Comparison of ENCODE assay signal across 13 cellular contexts in genomic region chr1:160741597-160742348, GRCh38. TPM values are rescaled to one million over a fixed set of nuclear protein-coding genes. Genes with fewer than 3 reads are reported as not detected.
DNase-seq lines count a peak whose midpoint lies in the region; ATAC-seq and TF ChIP-seq lines count a peak whose summit lies in the region.
"Had no signal": no experiment of that assay in that cellular context is flagged by ENCODE, and none has a peak within 500 bp of the region (broad histone marks: within the 10 kb centered on the region; RNA-seq: fewer than 3 reads in every experiment).

No MANE protein-coding gene starts in this region.

- no peak for ATAC-seq in activated CD8-positive, alpha-beta T cell treated with anti-CD3 and anti-CD28 coated beads for 36 hours
- ATAC-seq in memory B cell (ENCODE audit: low read depth) (no peak), left ventricle myocardium superior (no peak), GM19395 (IDR thresholded peaks at IDR 0.05; ENCODE audit: unreplicated experiment) (no peak)

- POLR2A ChIA-PET in CD4-positive, alpha-beta memory T cell (lab: Charles Lee; ENCODE audit: partially characterized antibody) = interaction anchor here (1.0 kb wide), 1 partner anchor 14 kb away, joined by 4 read pairs; no protein-coding TSS in a partner anchor
- POLR2A ChIA-PET in activated CD8-positive, alpha-beta T cell treated with anti-CD3 and anti-CD28 coated beads for 36 hours (lab: Charles Lee) = interaction anchor here (0.9 to 2.5 kb wide), 5 partner anchors 10 to 59 kb away, joined by 3 to 17 read pairs (median 4); no protein-coding TSS in a partner anchor

- H3K4me1 ChIP-seq in CD4-positive, alpha-beta memory T cell (ENCODE audit: insufficient read depth, low read length) = peaks cover 23% of the 10 kb centered on the region
- H3K4me1 ChIP-seq: BLaER1, right atrium auricular region had no signal

- peak overlapping the region in 3 of 7 donors; percentile 5 to 53 (median 25) for H3K27ac Mint-ChIP-seq in CD4-positive, alpha-beta memory T cell
- peak overlapping the region; percentile 94 for H3K27ac Mint-ChIP-seq in activated CD8-positive, alpha-beta T cell treated with anti-CD3 and anti-CD28 coated beads for 36 hours
- peak overlapping the region; percentile 38 for H3K27ac Mint-ChIP-seq in memory B cell

- H3K9me3 Mint-ChIP-seq in CD4-positive, alpha-beta memory T cell = peaks cover 0 to 14% (median 5%) of the 10 kb centered on the region in 8 donors
- H3K9me3 Mint-ChIP-seq in activated CD8-positive, alpha-beta T cell treated with anti-CD3 and anti-CD28 coated beads for 36 hours = peaks cover 10% of the 10 kb centered on the region
- H3K9me3 Mint-ChIP-seq in memory B cell = peaks cover 2% of the 10 kb centered on the region

- peaks cover 15 to 57% (median 36%) of the 10 kb centered on the region in 4 donors for H3K4me1 Mint-ChIP-seq in CD4-positive, alpha-beta memory T cell
- peaks cover 88% of the 10 kb centered on the region for H3K4me1 Mint-ChIP-seq in activated CD8-positive, alpha-beta T cell treated with anti-CD3 and anti-CD28 coated beads for 36 hours (ENCODE audit: low read depth)
- peaks cover 45% of the 10 kb centered on the region for H3K4me1 Mint-ChIP-seq in memory B cell

- no peak overlapping the region for H3K27ac ChIP-seq in CD4-positive, alpha-beta memory T cell (ENCODE audit: low read depth, low read length)
- H3K27ac ChIP-seq: BLaER1, right atrium auricular region had no signal

- H3K36me3 ChIP-seq in CD4-positive, alpha-beta memory T cell (ENCODE audit: insufficient read depth, low read length) = no peaks in the 10 kb centered on the region
- H3K36me3 ChIP-seq: BLaER1, right atrium auricular region had no signal

- H3K9me3 ChIP-seq in CD4-positive, alpha-beta memory T cell (ENCODE audit: control insufficient read depth in 1 of 2, low read length in 2 of 2) = no peaks in the 10 kb centered on the region
- H3K9me3 ChIP-seq: right atrium auricular region had no signal

- TF ChIP-seq CTCF in GM12873 (IDR thresholded peaks at IDR 0.05; ENCODE audit: insufficient read depth, low read depth, low read length, missing control alignments) (peak; percentile 9), foreskin fibroblast (IDR thresholded peaks at IDR 0.05; ENCODE audit: low read depth, low read length) (no peak)
- TF ChIP-seq CTCF in activated CD8-positive, alpha-beta T cell treated with anti-CD3 and anti-CD28 coated beads for 36 hours (IDR thresholded peaks at IDR 0.05) = no peak

- no peaks in the 10 kb centered on the region for H3K27me3 Mint-ChIP-seq in CD4-positive, alpha-beta memory T cell
- no peaks in the 10 kb centered on the region for H3K27me3 Mint-ChIP-seq in activated CD8-positive, alpha-beta T cell treated with anti-CD3 and anti-CD28 coated beads for 36 hours
- no peaks in the 10 kb centered on the region for H3K27me3 Mint-ChIP-seq in memory B cell

- H3K4me3 ChIP-seq in CD4-positive, alpha-beta memory T cell (ENCODE audit: low read length in 2 of 2) = no peak overlapping the region
- H3K4me3 ChIP-seq in foreskin fibroblast (ENCODE audit: low read depth in 1 of 2, low read length in 2 of 2) = no peak overlapping the region
- H3K4me3 ChIP-seq: BLaER1, right atrium auricular region had no signal

- no peaks in the 10 kb centered on the region for H3K27me3 ChIP-seq in CD4-positive, alpha-beta memory T cell (ENCODE audit: insufficient read depth, low read length)
- H3K27me3 ChIP-seq: BLaER1, right atrium auricular region had no signal

- no peak for DNase-seq in CD4-positive, alpha-beta memory T cell
- DNase-seq in activated CD8-positive, alpha-beta T cell treated with anti-CD3 and anti-CD28 coated beads for 36 hours = no peak
- DNase-seq in memory B cell (ENCODE audit: low spot score in 2 of 2) = no peak
- no peak for DNase-seq in CD1c-positive myeloid dendritic cell (ENCODE audit: extremely low spot score)
- DNase-seq in left ventricle myocardium superior = no peak
- no peak for DNase-seq in foreskin fibroblast
- DNase-seq: NCI-H510A treated with DMSO at 0.1 percent for 48 hours; stimulated activated CD4-positive, alpha-beta T cell treated with anti-CD3 and anti-CD28 coated beads, Interleukin-4, amount 100 ng/mL, for 24 hours had no signal

- intact Hi-C loops in CD4-positive, alpha-beta memory T cell (cut with micrococcal nuclease) = no loop called here
- intact Hi-C loops in activated CD8-positive, alpha-beta T cell treated with anti-CD3 and anti-CD28 coated beads for 36 hours (cut with micrococcal nuclease) = no loop called here
- intact Hi-C loops in left ventricle myocardium superior (cut with micrococcal nuclease) = no loop called here

- H3K36me3 Mint-ChIP-seq in CD4-positive, alpha-beta memory T cell = peaks cover 0 to 2% of the 10 kb centered on the region in 2 donors
- H3K36me3 Mint-ChIP-seq in activated CD8-positive, alpha-beta T cell treated with anti-CD3 and anti-CD28 coated beads for 36 hours (ENCODE audit: low read depth) = peaks cover 74% of the 10 kb centered on the region
- peaks cover 8% of the 10 kb centered on the region for H3K36me3 Mint-ChIP-seq in memory B cell

- peak overlapping the region in 5 of 8 donors; percentile 7 to 35 (median 25) for H3K4me3 Mint-ChIP-seq in CD4-positive, alpha-beta memory T cell
- peak overlapping the region; percentile 84 for H3K4me3 Mint-ChIP-seq in activated CD8-positive, alpha-beta T cell treated with anti-CD3 and anti-CD28 coated beads for 36 hours
- no peak overlapping the region for H3K4me3 Mint-ChIP-seq in memory B cell

- CTCF ChIA-PET in CD4-positive, alpha-beta memory T cell (lab: Charles Lee; ENCODE audit: partially characterized antibody) = interaction anchor here (0.6 to 1.6 kb wide), 2 partner anchors 17 to 713 kb away, joined by 4 read pairs; no protein-coding TSS in a partner anchor
- CTCF ChIA-PET in activated CD8-positive, alpha-beta T cell treated with anti-CD3 and anti-CD28 coated beads for 36 hours (lab: Charles Lee) = interaction anchor here (1.4 to 7.6 kb wide), 4 partner anchors 8 to 34 kb away, joined by 3 to 88 read pairs (median 18); no protein-coding TSS in a partner anchor

RNA-seq across cellular contexts. Expression of gene SLAMF7, which starts 2.7 kb away (rescaled TPM):
- total RNA-seq in CD4-positive, alpha-beta memory T cell = 1 to 10 TPM; 8.1 to 8.2 TPM
- 1 to 10 TPM; 2.8 TPM for polyA plus RNA-seq in CD4-positive, alpha-beta memory T cell
- 10 to 100 TPM; 90.0 to 93.5 TPM for total RNA-seq in activated CD8-positive, alpha-beta T cell treated with anti-CD3 and anti-CD28 coated beads for 36 hours
- 0.50 TPM for total RNA-seq in left ventricle myocardium superior

RNA-seq across cellular contexts. Expression of gene CD48, which starts 30.2 kb away (rescaled TPM):
- total RNA-seq in CD4-positive, alpha-beta memory T cell = 100 to 1,000 TPM; 301 to 329 TPM
- polyA plus RNA-seq in CD4-positive, alpha-beta memory T cell = 100 to 1,000 TPM; 228 to 246 TPM
- total RNA-seq in activated CD8-positive, alpha-beta T cell treated with anti-CD3 and anti-CD28 coated beads for 36 hours = 100 to 1,000 TPM; 379 to 388 TPM
- 2.4 TPM for total RNA-seq in left ventricle myocardium superior
- total RNA-seq: kidney epithelial cell had no signal

RNA-seq across cellular contexts. Expression of gene LY9, which starts 54.2 kb away (rescaled TPM):
- 100 to 1,000 TPM; 131 to 136 TPM for total RNA-seq in CD4-positive, alpha-beta memory T cell
- 100 to 1,000 TPM; 163 to 211 TPM for polyA plus RNA-seq in CD4-positive, alpha-beta memory T cell
- 10 to 100 TPM; 19.1 to 19.5 TPM for total RNA-seq in activated CD8-positive, alpha-beta T cell treated with anti-CD3 and anti-CD28 coated beads for 36 hours
- total RNA-seq in left ventricle myocardium superior = not detected
- total RNA-seq: kidney epithelial cell had no signal

Comparison
In these comparisons a context has a peak if more than half of its experiments do, and no peak if none do; other contexts are left out.
1. RNA of gene SLAMF7, which starts 2.7 kb away (total RNA-seq): 90.0 to 93.5 TPM in activated CD8-positive, alpha-beta T cell treated with anti-CD3 and anti-CD28 coated beads for 36 hours; 8.1 to 8.2 TPM in CD4-positive, alpha-beta memory T cell and 0.50 TPM in left ventricle myocardium superior (single experiment); every median in the first group is over 4 times any median in the second.
2. RNA of gene CD48, which starts 30.2 kb away (total RNA-seq): 379 to 388 TPM in activated CD8-positive, alpha-beta T cell treated with anti-CD3 and anti-CD28 coated beads for 36 hours and 301 to 329 TPM in CD4-positive, alpha-beta memory T cell; 2.4 TPM in left ventricle myocardium superior (single experiment); every median in the first group is over 10 times any median in the second.
3. RNA of gene LY9, which starts 54.2 kb away (total RNA-seq): 131 to 136 TPM in CD4-positive, alpha-beta memory T cell and 19.1 to 19.5 TPM in activated CD8-positive, alpha-beta T cell treated with anti-CD3 and anti-CD28 coated beads for 36 hours; not detected in left ventricle myocardium superior (single experiment); every median in the first group is over 10 times any median in the second.